ENCODE assay signal across 1 cellular context in genomic region chr19:34677386-34678084, GRCh38.
TF ChIP-seq lines count a peak whose summit lies in the region.

TSS of gene ZNF302 (plus strand) at chr19:34677678. CDS start at chr19:34678805, 1,127 bp downstream.

TF ChIP-seq in HEK293, 187 proteins besides CTCF, POLR2A, EP300 and RAD21 (continued from another document and continues in another):
- TF ChIP-seq, protein P1, sequence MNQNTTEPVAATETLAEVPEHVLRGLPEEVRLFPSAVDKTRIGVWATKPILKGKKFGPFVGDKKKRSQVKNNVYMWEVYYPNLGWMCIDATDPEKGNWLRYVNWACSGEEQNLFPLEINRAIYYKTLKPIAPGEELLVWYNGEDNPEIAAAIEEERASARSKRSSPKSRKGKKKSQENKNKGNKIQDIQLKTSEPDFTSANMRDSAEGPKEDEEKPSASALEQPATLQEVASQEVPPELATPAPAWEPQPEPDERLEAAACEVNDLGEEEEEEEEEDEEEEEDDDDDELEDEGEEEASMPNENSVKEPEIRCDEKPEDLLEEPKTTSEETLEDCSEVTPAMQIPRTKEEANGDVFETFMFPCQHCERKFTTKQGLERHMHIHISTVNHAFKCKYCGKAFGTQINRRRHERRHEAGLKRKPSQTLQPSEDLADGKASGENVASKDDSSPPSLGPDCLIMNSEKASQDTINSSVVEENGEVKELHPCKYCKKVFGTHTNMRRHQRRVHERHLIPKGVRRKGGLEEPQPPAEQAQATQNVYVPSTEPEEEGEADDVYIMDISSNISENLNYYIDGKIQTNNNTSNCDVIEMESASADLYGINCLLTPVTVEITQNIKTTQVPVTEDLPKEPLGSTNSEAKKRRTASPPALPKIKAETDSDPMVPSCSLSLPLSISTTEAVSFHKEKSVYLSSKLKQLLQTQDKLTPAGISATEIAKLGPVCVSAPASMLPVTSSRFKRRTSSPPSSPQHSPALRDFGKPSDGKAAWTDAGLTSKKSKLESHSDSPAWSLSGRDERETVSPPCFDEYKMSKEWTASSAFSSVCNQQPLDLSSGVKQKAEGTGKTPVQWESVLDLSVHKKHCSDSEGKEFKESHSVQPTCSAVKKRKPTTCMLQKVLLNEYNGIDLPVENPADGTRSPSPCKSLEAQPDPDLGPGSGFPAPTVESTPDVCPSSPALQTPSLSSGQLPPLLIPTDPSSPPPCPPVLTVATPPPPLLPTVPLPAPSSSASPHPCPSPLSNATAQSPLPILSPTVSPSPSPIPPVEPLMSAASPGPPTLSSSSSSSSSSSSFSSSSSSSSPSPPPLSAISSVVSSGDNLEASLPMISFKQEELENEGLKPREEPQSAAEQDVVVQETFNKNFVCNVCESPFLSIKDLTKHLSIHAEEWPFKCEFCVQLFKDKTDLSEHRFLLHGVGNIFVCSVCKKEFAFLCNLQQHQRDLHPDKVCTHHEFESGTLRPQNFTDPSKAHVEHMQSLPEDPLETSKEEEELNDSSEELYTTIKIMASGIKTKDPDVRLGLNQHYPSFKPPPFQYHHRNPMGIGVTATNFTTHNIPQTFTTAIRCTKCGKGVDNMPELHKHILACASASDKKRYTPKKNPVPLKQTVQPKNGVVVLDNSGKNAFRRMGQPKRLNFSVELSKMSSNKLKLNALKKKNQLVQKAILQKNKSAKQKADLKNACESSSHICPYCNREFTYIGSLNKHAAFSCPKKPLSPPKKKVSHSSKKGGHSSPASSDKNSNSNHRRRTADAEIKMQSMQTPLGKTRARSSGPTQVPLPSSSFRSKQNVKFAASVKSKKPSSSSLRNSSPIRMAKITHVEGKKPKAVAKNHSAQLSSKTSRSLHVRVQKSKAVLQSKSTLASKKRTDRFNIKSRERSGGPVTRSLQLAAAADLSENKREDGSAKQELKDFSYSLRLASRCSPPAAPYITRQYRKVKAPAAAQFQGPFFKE (tag by site-specific recombination; IDR thresholded peaks at IDR 0.05; ENCODE audit: borderline replicate concordance), result peak; percentile 81; the same call in 1 of the 2 replicates
- no peak for TF ChIP-seq TCF7L2 (IDR thresholded peaks at IDR 0.05; ENCODE audit: borderline replicate concordance, low read depth, low read length)
- TF ChIP-seq ZSCAN30 (tag by site-specific recombination; IDR thresholded peaks at IDR 0.05), result peak; percentile 75
- peak; percentile 74 for TF ChIP-seq ZNF501 (tag by site-specific recombination; IDR thresholded peaks at IDR 0.05)
- TF ChIP-seq, protein P2, sequence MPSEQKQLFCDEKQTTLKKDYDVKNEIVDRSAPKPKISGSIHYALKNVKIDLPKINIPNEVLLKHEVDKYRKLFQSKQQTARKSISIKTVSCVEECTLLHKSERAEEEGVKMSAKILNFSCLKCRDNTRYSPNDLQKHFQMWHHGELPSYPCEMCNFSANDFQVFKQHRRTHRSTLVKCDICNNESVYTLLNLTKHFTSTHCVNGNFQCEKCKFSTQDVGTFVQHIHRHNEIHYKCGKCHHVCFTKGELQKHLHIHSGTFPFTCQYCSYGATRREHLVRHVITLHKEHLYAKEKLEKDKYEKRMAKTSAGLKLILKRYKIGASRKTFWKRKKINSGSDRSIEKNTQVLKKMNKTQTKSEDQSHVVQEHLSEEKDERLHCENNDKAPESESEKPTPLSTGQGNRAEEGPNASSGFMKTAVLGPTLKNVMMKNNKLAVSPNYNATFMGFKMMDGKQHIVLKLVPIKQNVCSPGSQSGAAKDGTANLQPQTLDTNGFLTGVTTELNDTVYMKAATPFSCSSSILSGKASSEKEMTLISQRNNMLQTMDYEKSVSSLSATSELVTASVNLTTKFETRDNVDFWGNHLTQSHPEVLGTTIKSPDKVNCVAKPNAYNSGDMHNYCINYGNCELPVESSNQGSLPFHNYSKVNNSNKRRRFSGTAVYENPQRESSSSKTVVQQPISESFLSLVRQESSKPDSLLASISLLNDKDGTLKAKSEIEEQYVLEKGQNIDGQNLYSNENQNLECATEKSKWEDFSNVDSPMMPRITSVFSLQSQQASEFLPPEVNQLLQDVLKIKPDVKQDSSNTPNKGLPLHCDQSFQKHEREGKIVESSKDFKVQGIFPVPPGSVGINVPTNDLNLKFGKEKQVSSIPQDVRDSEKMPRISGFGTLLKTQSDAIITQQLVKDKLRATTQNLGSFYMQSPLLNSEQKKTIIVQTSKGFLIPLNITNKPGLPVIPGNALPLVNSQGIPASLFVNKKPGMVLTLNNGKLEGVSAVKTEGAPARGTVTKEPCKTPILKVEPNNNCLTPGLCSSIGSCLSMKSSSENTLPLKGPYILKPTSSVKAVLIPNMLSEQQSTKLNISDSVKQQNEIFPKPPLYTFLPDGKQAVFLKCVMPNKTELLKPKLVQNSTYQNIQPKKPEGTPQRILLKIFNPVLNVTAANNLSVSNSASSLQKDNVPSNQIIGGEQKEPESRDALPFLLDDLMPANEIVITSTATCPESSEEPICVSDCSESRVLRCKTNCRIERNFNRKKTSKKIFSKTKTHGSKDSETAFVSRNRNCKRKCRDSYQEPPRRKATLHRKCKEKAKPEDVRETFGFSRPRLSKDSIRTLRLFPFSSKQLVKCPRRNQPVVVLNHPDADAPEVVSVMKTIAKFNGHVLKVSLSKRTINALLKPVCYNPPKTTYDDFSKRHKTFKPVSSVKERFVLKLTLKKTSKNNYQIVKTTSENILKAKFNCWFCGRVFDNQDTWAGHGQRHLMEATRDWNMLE (tag by site-specific recombination; conservative IDR thresholded peaks at IDR 0.05; ENCODE audit: low read depth), result peak; percentile 92; the same call in 1 of the 2 replicates
- peak; percentile 69 for TF ChIP-seq ZEB2 (tag by site-specific recombination; IDR thresholded peaks at IDR 0.05)
- no peak for TF ChIP-seq RBAK (tag by site-specific recombination; IDR thresholded peaks at IDR 0.05)
- peak; percentile 98 for TF ChIP-seq SCRT2 (tag by site-specific recombination; IDR thresholded peaks at IDR 0.05)
- peak; percentile 71; the same call in 1 of the 2 replicates for TF ChIP-seq ZNF239 (tag by site-specific recombination; IDR thresholded peaks at IDR 0.05)
- TF ChIP-seq, protein P3, sequence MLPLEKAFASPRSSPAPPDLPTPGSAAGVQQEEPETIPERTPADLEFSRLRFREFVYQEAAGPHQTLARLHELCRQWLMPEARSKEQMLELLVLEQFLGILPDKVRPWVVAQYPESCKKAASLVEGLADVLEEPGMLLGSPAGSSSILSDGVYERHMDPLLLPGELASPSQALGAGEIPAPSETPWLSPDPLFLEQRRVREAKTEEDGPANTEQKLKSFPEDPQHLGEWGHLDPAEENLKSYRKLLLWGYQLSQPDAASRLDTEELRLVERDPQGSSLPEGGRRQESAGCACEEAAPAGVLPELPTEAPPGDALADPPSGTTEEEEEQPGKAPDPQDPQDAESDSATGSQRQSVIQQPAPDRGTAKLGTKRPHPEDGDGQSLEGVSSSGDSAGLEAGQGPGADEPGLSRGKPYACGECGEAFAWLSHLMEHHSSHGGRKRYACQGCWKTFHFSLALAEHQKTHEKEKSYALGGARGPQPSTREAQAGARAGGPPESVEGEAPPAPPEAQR (tag by site-specific recombination; IDR thresholded peaks at IDR 0.05), result peak; percentile 40; the same call in 1 of the 2 replicates
- TF ChIP-seq ZFP37 (tag by site-specific recombination; IDR thresholded peaks at IDR 0.05), result peak; percentile 77
- peak; percentile 4; the same call in 1 of the 2 replicates for TF ChIP-seq YY2 (tag by site-specific recombination; IDR thresholded peaks at IDR 0.05)
- no peak for TF ChIP-seq AEBP2 (tag by site-specific recombination; IDR thresholded peaks at IDR 0.05; ENCODE audit: borderline replicate concordance)
- no peak for TF ChIP-seq ZNF274 (IDR thresholded peaks at IDR 0.05; ENCODE audit: low read length)
- no peak for TF ChIP-seq ZNF274 (tag by site-specific recombination; IDR thresholded peaks at IDR 0.05; ENCODE audit: borderline replicate concordance)
- TF ChIP-seq ZNF341 (tag by site-specific recombination; IDR thresholded peaks at IDR 0.05; ENCODE audit: low read depth), result no peak
- TF ChIP-seq ZNF37A (tag by site-specific recombination; IDR thresholded peaks at IDR 0.05), result no peak
- TF ChIP-seq ZBTB20 (tag by site-specific recombination; IDR thresholded peaks at IDR 0.05), result peak; percentile 83; the same call in 1 of the 2 replicates
- TF ChIP-seq, protein P4, sequence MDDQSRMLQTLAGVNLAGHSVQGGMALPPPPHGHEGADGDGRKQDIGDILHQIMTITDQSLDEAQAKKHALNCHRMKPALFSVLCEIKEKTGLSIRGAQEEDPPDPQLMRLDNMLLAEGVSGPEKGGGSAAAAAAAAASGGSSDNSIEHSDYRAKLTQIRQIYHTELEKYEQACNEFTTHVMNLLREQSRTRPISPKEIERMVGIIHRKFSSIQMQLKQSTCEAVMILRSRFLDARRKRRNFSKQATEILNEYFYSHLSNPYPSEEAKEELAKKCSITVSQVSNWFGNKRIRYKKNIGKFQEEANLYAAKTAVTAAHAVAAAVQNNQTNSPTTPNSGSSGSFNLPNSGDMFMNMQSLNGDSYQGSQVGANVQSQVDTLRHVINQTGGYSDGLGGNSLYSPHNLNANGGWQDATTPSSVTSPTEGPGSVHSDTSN (CRISPR knock-in tag; IDR thresholded peaks at IDR 0.05), result no peak
- TF ChIP-seq ZBTB1 (tag by site-specific recombination; IDR thresholded peaks at IDR 0.05), result peak; percentile 71; the same call in 1 of the 2 replicates
- TF ChIP-seq ZNF704 (tag by site-specific recombination; IDR thresholded peaks at IDR 0.05), result 0 out of 2 replicates have a peak, but pooled peaks have one; percentile 22
- TF ChIP-seq, protein P5, sequence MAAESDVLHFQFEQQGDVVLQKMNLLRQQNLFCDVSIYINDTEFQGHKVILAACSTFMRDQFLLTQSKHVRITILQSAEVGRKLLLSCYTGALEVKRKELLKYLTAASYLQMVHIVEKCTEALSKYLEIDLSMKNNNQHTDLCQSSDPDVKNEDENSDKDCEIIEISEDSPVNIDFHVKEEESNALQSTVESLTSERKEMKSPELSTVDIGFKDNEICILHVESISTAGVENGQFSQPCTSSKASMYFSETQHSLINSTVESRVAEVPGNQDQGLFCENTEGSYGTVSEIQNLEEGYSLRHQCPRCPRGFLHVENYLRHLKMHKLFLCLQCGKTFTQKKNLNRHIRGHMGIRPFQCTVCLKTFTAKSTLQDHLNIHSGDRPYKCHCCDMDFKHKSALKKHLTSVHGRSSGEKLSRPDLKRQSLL (tag by site-specific recombination; IDR thresholded peaks at IDR 0.05), result peak; percentile 9
- peak; percentile 80; the same call in 1 of the 2 replicates for TF ChIP-seq SP3 (tag by site-specific recombination; IDR thresholded peaks at IDR 0.05)
- TF ChIP-seq ZNF266 (tag by site-specific recombination; IDR thresholded peaks at IDR 0.05; ENCODE audit: low read depth), result no peak
- TF ChIP-seq ZBTB8A (tag by site-specific recombination; IDR thresholded peaks at IDR 0.05), result peak; percentile 14; the same call in 1 of the 2 replicates
- 0 out of 2 replicates have a peak, but pooled peaks have one; percentile 57 for TF ChIP-seq ZNF174 (tag by site-specific recombination; IDR thresholded peaks at IDR 0.05)
- TF ChIP-seq ZFP69B (tag by site-specific recombination; IDR thresholded peaks at IDR 0.05), result peak; percentile 60
- no peak for TF ChIP-seq FEZF1 (tag by site-specific recombination; IDR thresholded peaks at IDR 0.05)
- no peak for TF ChIP-seq ZNF677 (tag by site-specific recombination; IDR thresholded peaks at IDR 0.05)
- TF ChIP-seq ZSCAN4 (tag by site-specific recombination; IDR thresholded peaks at IDR 0.05), result no peak
- no peak; the same call in 1 of the 2 replicates for TF ChIP-seq ZNF391 (tag by site-specific recombination; IDR thresholded peaks at IDR 0.05; ENCODE audit: borderline replicate concordance, low read depth)
- TF ChIP-seq ZNF660 (tag by site-specific recombination; IDR thresholded peaks at IDR 0.05), result peak; percentile 84; the same call in 1 of the 2 replicates
- peak; percentile 78 for TF ChIP-seq ZNF629 (tag by site-specific recombination; IDR thresholded peaks at IDR 0.05)
- TF ChIP-seq ZNF513 (tag by site-specific recombination; IDR thresholded peaks at IDR 0.05), result no peak
- no peak for TF ChIP-seq ZNF292 (tag by site-specific recombination; IDR thresholded peaks at IDR 0.05; ENCODE audit: borderline replicate concordance, low read depth)
- no peak for TF ChIP-seq ZNF830 (tag by site-specific recombination; IDR thresholded peaks at IDR 0.05; ENCODE audit: low read depth)
- TF ChIP-seq ZNF335 (tag by site-specific recombination; conservative IDR thresholded peaks at IDR 0.05), result peak; percentile 99
